In the genomic region with DNA sequence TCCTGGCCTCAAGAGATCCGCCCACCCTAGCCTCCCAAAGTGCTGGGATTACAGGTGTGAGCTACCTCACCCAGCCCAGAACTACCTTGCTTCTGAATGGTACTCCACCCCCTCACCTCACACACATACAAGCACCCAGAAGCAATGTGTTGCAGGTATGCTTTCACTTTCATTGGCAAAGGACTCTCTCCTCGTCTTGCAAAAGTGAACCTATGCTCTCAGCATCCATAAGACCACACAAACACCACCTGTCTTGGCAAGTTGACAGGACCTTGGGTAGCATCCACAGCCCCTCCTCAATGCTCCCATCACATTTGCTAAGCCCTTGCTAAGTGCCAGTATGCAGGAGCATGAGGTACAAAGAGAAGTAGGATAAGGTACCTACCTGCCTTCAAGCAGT, we compare ENCODE assay signal across 1 cellular context.
A peak's percentile ranks its signal among the peaks of the same experiment; 100 is the strongest.
TF ChIP-seq lines count a peak whose summit lies in the region.

No MANE protein-coding gene starts in this region.

TF ChIP-seq in HEK293, 187 proteins besides CTCF, POLR2A, EP300 and RAD21 (continued from another document):
- TF ChIP-seq, protein P1, sequence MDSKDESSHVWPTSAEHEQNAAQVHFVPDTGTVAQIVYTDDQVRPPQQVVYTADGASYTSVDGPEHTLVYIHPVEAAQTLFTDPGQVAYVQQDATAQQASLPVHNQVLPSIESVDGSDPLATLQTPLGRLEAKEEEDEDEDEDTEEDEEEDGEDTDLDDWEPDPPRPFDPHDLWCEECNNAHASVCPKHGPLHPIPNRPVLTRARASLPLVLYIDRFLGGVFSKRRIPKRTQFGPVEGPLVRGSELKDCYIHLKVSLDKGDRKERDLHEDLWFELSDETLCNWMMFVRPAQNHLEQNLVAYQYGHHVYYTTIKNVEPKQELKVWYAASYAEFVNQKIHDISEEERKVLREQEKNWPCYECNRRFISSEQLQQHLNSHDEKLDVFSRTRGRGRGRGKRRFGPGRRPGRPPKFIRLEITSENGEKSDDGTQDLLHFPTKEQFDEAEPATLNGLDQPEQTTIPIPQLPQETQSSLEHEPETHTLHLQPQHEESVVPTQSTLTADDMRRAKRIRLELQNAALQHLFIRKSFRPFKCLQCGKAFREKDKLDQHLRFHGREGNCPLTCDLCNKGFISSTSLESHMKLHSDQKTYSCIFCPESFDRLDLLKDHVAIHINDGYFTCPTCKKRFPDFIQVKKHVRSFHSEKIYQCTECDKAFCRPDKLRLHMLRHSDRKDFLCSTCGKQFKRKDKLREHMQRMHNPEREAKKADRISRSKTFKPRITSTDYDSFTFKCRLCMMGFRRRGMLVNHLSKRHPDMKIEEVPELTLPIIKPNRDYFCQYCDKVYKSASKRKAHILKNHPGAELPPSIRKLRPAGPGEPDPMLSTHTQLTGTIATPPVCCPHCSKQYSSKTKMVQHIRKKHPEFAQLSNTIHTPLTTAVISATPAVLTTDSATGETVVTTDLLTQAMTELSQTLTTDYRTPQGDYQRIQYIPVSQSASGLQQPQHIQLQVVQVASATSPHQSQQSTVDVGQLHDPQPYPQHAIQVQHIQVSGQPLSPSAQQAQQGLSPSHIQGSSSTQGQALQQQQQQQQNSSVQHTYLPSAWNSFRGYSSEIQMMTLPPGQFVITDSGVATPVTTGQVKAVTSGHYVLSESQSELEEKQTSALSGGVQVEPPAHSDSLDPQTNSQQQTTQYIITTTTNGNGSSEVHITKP (tag by site-specific recombination; IDR thresholded peaks at IDR 0.05): peak; percentile 88
TF ChIP-seq in HEK293: peak in this region for 2.
